Comparison of ENCODE assay signal across 1 cellular context in genomic region chr22:46625113-46625842, GRCh38.
TF ChIP-seq lines count a peak whose summit lies in the region.

No MANE protein-coding gene starts in this region.

TF ChIP-seq in GM23338, 12 proteins besides CTCF, POLR2A, EP300 and RAD21 (continued from another document):
- no peak for TF ChIP-seq ETS1 (IDR thresholded peaks at IDR 0.05)
- TF ChIP-seq ZNF462 (CRISPR knock-in tag; IDR thresholded peaks at IDR 0.05), result no peak
